Comparison of ENCODE assay signal across 9 cellular contexts in the genomic region with DNA sequence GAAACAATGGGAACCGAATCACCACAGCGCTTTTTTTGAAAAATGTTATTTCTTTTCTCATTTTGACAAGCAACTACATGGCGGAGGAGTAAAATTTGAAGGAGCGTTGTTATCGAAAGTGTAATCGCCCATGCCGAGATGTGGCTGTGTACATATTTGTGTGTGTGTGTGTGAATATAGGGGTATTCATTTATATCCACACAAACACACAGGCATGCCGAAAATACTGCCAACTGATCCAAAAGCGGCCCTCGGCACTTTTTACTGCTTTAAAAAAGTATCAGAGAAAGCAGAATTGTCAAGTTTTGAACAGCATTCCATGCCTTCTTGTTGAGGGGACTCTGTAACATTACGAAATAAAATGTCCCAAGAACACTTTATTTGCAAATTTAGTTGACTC. TPM values are rescaled to one million over a fixed set of nuclear protein-coding genes. Genes with fewer than 3 reads are reported as not detected.
A peak's percentile ranks its signal among the peaks of the same experiment; 100 is the strongest.
DNase-seq lines count a peak whose midpoint lies in the region; ATAC-seq and TF ChIP-seq lines count a peak whose summit lies in the region.
"Had no signal": no experiment of that assay in that cellular context is flagged by ENCODE, and none has a peak within 500 bp of the region (broad histone marks: within the 10 kb centered on the region; RNA-seq: fewer than 3 reads in every experiment).

No MANE protein-coding gene starts in this region.

- peaks cover 49% of the 10 kb centered on the region for H3K4me1 ChIP-seq in iPS-18a (ENCODE audit: control insufficient read depth, low read depth, low read length)

- H3K4me3 ChIP-seq in iPS-18a (ENCODE audit: low read length): peak overlapping the region; percentile 67

- no peaks in the 10 kb centered on the region for H3K36me3 Mint-ChIP-seq in activated B cell treated with CpG ODN at 0.5 μM for 24 hours (ENCODE audit: low read depth)
- H3K36me3 Mint-ChIP-seq in stimulated activated memory B cell treated with anti-CD40 and anti-IgM and Interleukin-4, amounts not matched to agents 10 μg/mL and 1 μg/mL and 100 μg/mL, for 72 hours: no peaks in the 10 kb centered on the region
- H3K36me3 Mint-ChIP-seq: CD4-positive, CD25-positive, alpha-beta regulatory T cell had no signal

- H3K27ac Mint-ChIP-seq in activated B cell treated with CpG ODN at 0.5 μM for 24 hours: no peak overlapping the region
- H3K27ac Mint-ChIP-seq in stimulated activated memory B cell treated with anti-CD40 and anti-IgM and Interleukin-4, amounts not matched to agents 10 μg/mL and 1 μg/mL and 100 μg/mL, for 72 hours: no peak overlapping the region
- H3K27ac Mint-ChIP-seq: CD4-positive, CD25-positive, alpha-beta regulatory T cell had no signal

- H3K4me1 Mint-ChIP-seq in activated B cell treated with CpG ODN at 0.5 μM for 24 hours: peaks cover 11% of the 10 kb centered on the region
- H3K4me1 Mint-ChIP-seq in stimulated activated memory B cell treated with anti-CD40 and anti-IgM and Interleukin-4, amounts not matched to agents 10 μg/mL and 1 μg/mL and 100 μg/mL, for 72 hours: peaks cover 11% of the 10 kb centered on the region

- TF ChIP-seq CTCF in activated B cell treated with CpG ODN at 0.5 μM for 24 hours (IDR thresholded peaks at IDR 0.05): no peak

- peaks cover 28% of the 10 kb centered on the region for H3K27me3 Mint-ChIP-seq in activated B cell treated with CpG ODN at 0.5 μM for 24 hours
- peaks cover 34% of the 10 kb centered on the region for H3K27me3 Mint-ChIP-seq in stimulated activated memory B cell treated with anti-CD40 and anti-IgM and Interleukin-4, amounts not matched to agents 10 μg/mL and 1 μg/mL and 100 μg/mL, for 72 hours

- POLR2A ChIA-PET in activated B cell treated with CpG ODN at 0.5 μM for 24 hours (lab: Charles Lee): no interaction called here

- ATAC-seq in activated B cell treated with CpG ODN at 0.5 μM for 24 hours (ENCODE audit: low read depth) (no peak), HG02840 (IDR thresholded peaks at IDR 0.05; ENCODE audit: low FRiP score, unreplicated experiment) (no peak)
- ATAC-seq in stimulated activated memory B cell treated with anti-CD40 and anti-IgM and Interleukin-4, amounts not matched to agents 10 μg/mL and 1 μg/mL and 100 μg/mL, for 72 hours: no peak

- H3K27me3 ChIP-seq in iPS-18a (ENCODE audit: control insufficient read depth, insufficient read depth, low read length): no peaks in the 10 kb centered on the region

- H3K9me3 Mint-ChIP-seq in activated B cell treated with CpG ODN at 0.5 μM for 24 hours: no peaks in the 10 kb centered on the region
- H3K9me3 Mint-ChIP-seq in stimulated activated memory B cell treated with anti-CD40 and anti-IgM and Interleukin-4, amounts not matched to agents 10 μg/mL and 1 μg/mL and 100 μg/mL, for 72 hours: peaks cover 5% of the 10 kb centered on the region

- no peak overlapping the region for H3K27ac ChIP-seq in iPS-18a (ENCODE audit: low read length)

- H3K36me3 ChIP-seq in iPS-18a (ENCODE audit: control insufficient read depth, low read depth, low read length): peaks cover 7% of the 10 kb centered on the region

- CTCF ChIA-PET in activated B cell treated with CpG ODN at 0.5 μM for 24 hours (lab: Charles Lee): no interaction called here

- no peaks in the 10 kb centered on the region for H3K9me3 ChIP-seq in iPS-18a (ENCODE audit: control insufficient read depth, low read depth, low read length)

- intact Hi-C loops in activated B cell treated with CpG ODN at 0.5 μM for 24 hours (cut with micrococcal nuclease): no loop called here

- DNase-seq in NCI-H2107 treated with DMSO at 0.1 percent for 48 hours (lab: John Stamatoyannopoulos, UW; ENCODE audit: unreplicated experiment): peak; percentile 73
- DNase-seq in NCI-H2107 (lab: John Stamatoyannopoulos, UW): no peak
- DNase-seq in activated B cell treated with CpG ODN at 0.5 μM for 24 hours: no peak
- DNase-seq in NOMO-1 (lab: John Stamatoyannopoulos, UW; ENCODE audit: unreplicated experiment in 2 of 2): no peak
- DNase-seq in CD1c-positive myeloid dendritic cell (ENCODE audit: extremely low spot score): no peak
- DNase-seq: CD4-positive, CD25-positive, alpha-beta regulatory T cell had no signal

- peak overlapping the region; percentile 57 for H3K4me3 Mint-ChIP-seq in activated B cell treated with CpG ODN at 0.5 μM for 24 hours
- peak overlapping the region; percentile 47 for H3K4me3 Mint-ChIP-seq in stimulated activated memory B cell treated with anti-CD40 and anti-IgM and Interleukin-4, amounts not matched to agents 10 μg/mL and 1 μg/mL and 100 μg/mL, for 72 hours

- peak overlapping the region; percentile 60 for H3K9ac ChIP-seq in iPS-18a (ENCODE audit: low read length)

RNA-seq across cellular contexts. Expression of gene PBX1, which starts 1.1 kb away (rescaled TPM):
- not detected in 2 replicates for total RNA-seq in activated B cell treated with CpG ODN at 0.5 μM for 24 hours
